ENCODE assay signal across 33 cellular contexts in the genomic region with DNA sequence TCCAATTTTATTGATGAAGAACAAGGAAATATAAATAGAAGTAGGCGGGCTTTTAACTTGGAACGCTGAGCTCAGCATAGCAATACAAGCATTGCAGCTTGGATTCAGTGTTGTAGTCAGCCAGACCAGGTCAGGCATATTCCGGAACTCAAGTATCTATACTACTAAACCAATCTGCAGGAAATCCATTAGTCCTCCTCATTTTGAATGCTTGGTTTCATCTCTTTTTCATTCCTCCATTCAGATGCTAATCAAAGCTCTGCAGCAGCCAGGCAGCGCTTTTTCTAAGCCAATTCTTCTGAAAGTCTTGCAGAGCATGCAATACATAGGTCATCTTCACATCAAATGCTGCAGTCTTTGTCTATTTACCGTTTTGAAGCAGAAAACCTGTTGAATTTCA. TPM values are rescaled to one million over a fixed set of nuclear protein-coding genes. Genes with fewer than 3 reads are reported as not detected.
DNase-seq lines count a peak whose midpoint lies in the region; ATAC-seq and TF ChIP-seq lines count a peak whose summit lies in the region.
"Had no signal": no experiment of that assay in that cellular context is flagged by ENCODE, and none has a peak within 500 bp of the region (broad histone marks: within the 10 kb centered on the region; RNA-seq: fewer than 3 reads in every experiment).

No MANE protein-coding gene starts in this region.

- no peaks in the 10 kb centered on the region for H3K9me3 ChIP-seq in A673 (ENCODE audit: low read depth, low read length, poor library complexity, severe bottlenecking)
- H3K9me3 ChIP-seq in HEK293 (ENCODE audit: control insufficient read depth, insufficient read depth, low read depth, low read length): no peaks in the 10 kb centered on the region
- no peaks in the 10 kb centered on the region for H3K9me3 ChIP-seq in ectodermal cell (ENCODE audit: control insufficient read depth, low read length)
- H3K9me3 ChIP-seq: A549, heart right ventricle, left lung, Peyer's patch, spleen, testis had no signal

- no peak overlapping the region for H3K27ac Mint-ChIP-seq in activated CD4-positive, alpha-beta T cell treated with anti-CD3 and anti-CD28 coated beads, Interleukin-2, amount 10 ng/mL, durations not matched to agents 24 days and 14 days
- no peak overlapping the region for H3K27ac Mint-ChIP-seq in stimulated activated naive B cell treated with anti-CD40 and anti-IgM and Interleukin-4, amounts not matched to agents 10 μg/mL and 1 μg/mL and 100 μg/mL, for 72 hours
- no peak overlapping the region for H3K27ac Mint-ChIP-seq in Calu3 (ENCODE audit: unreplicated experiment)
- H3K27ac Mint-ChIP-seq: activated CD8-positive, alpha-beta memory T cell treated with anti-CD3 and anti-CD28 coated beads, Interleukin-2, amount 10 ng/mL, durations not matched to agents 7 days and 5 days; activated naive CD8-positive, alpha-beta T cell treated with anti-CD3 and anti-CD28 coated beads for 36 hours; CD8-positive, alpha-beta T cell; dendritic cell treated with granulocyte-macrophage colony-stimulating factor and Interleukin-4, amounts not matched to agents 40 ng/mL and 50 ng/mL, for 4 days; stimulated activated naive CD8-positive, alpha-beta T cell treated with anti-CD3 and anti-CD28 coated beads, Interleukin-15, Interleukin-2, amounts not matched to agents 100 ng/mL and 50 ng/mL, for 24 hours; T-cell had no signal

- H3K27me3 ChIP-seq in A673 (replicated peaks; ENCODE audit: insufficient read depth, low read depth, low read length, poor library complexity) (no peaks in the 10 kb centered on the region), ectodermal cell (ENCODE audit: control insufficient read depth, insufficient read depth, low read length, poor library complexity, severe bottlenecking) (no peaks in the 10 kb centered on the region)
- H3K27me3 ChIP-seq: cardiac muscle cell, heart right ventricle, left lung, Peyer's patch, spleen, testis had no signal

- CTCF ChIA-PET in A673 (lab: Charles Lee) (no interaction called here), HEK293 (lab: Yijun Ruan, JAX) (interaction anchor here (0.9 to 1.5 kb wide), 2 partner anchors 7 to 255 kb away, joined by 3 to 4 read pairs; no protein-coding TSS in a partner anchor), Calu3 (lab: Charles Lee) (interaction anchor here (0.8 kb wide), 1 partner anchor 22 kb away, joined by 3 read pairs; no protein-coding TSS in a partner anchor)

- H3K27ac ChIP-seq in A673 (ENCODE audit: low read depth, low read length, poor library complexity, severe bottlenecking) (no peak overlapping the region), HEK293 (ENCODE audit: extremely low read depth, low read depth, low read length) (no peak overlapping the region), ectodermal cell (ENCODE audit: insufficient read depth, low read depth, low read length, poor library complexity, severe bottlenecking) (peak overlapping the region; percentile 0)
- H3K27ac ChIP-seq: A549, cardiac muscle cell, left lung, Peyer's patch, spleen, testis, WERI-Rb-1 had no signal

- no peak for ATAC-seq in stimulated activated naive B cell treated with anti-CD40 and anti-IgM and Interleukin-4, amounts not matched to agents 10 μg/mL and 1 μg/mL and 100 μg/mL, for 72 hours (replicated peaks)
- ATAC-seq: A549; activated CD8-positive, alpha-beta memory T cell treated with anti-CD3 and anti-CD28 coated beads, Interleukin-2, amount 10 ng/mL, durations not matched to agents 7 days and 5 days; activated T-cell treated with anti-CD3 and anti-CD28 coated beads, Interleukin-2, amount 50 U/mL, for 4 hours; CD8-positive, alpha-beta T cell; left lung; T-cell had no signal

- POLR2A ChIA-PET in A673 (lab: Charles Lee; ENCODE audit: low non-redundant PET): no interaction called here
- POLR2A ChIA-PET in HEK293 (lab: Yijun Ruan, JAX): no interaction called here

- peak; percentile 26 for DNase-seq in A673 (ENCODE audit: low spot score)
- DNase-seq in iPS-NIHi11 (ENCODE audit: low spot score): peak; percentile 44
- no peak for DNase-seq in activated CD4-positive, alpha-beta T cell treated with anti-CD3 and anti-CD28 coated beads, Interleukin-2, amount 10 ng/mL, durations not matched to agents 24 days and 14 days
- DNase-seq in stimulated activated naive B cell treated with anti-CD40 and anti-IgM and Interleukin-4, amounts not matched to agents 10 μg/mL and 1 μg/mL and 100 μg/mL, for 72 hours: no peak
- no peak for DNase-seq in A172 (ENCODE audit: low spot score)
- DNase-seq in Calu3: no peak
- DNase-seq: activated CD8-positive, alpha-beta memory T cell treated with anti-CD3 and anti-CD28 coated beads, Interleukin-2, amount 10 ng/mL, durations not matched to agents 7 days and 5 days; activated gamma-delta T cell; activated naive CD8-positive, alpha-beta T cell treated with anti-CD3 and anti-CD28 coated beads for 36 hours; activated T-cell treated with anti-CD3 and anti-CD28 coated beads, Interleukin-2, amount 50 U/mL, for 4 hours; AML-193; CD8-positive, alpha-beta T cell; DMS 273 treated with DMSO at 0.1 percent for 48 hours; foreskin melanocyte; heart right ventricle; IMR-90; left lung; NCI-H1436 treated with DMSO at 0.1 percent for 48 hours; NCI-H2081 treated with DMSO at 0.1 percent for 48 hours; Peyer's patch; right cardiac atrium; SHP77 treated with DMSO at 0.1 percent for 48 hours; spleen; stimulated activated CD4-positive, alpha-beta T cell treated with anti-CD3 and anti-CD28 coated beads, Interleukin-2, amount 100 ng/mL, for 24 hours; T-cell; testis; WERI-Rb-1 had no signal

- no peaks in the 10 kb centered on the region for H3K9me3 Mint-ChIP-seq in activated CD4-positive, alpha-beta T cell treated with anti-CD3 and anti-CD28 coated beads, Interleukin-2, amount 10 ng/mL, durations not matched to agents 24 days and 14 days
- no peaks in the 10 kb centered on the region for H3K9me3 Mint-ChIP-seq in stimulated activated naive B cell treated with anti-CD40 and anti-IgM and Interleukin-4, amounts not matched to agents 10 μg/mL and 1 μg/mL and 100 μg/mL, for 72 hours
- H3K9me3 Mint-ChIP-seq in Calu3 (ENCODE audit: low read depth, unreplicated experiment): no peaks in the 10 kb centered on the region
- H3K9me3 Mint-ChIP-seq: activated T-cell treated with anti-CD3 and anti-CD28 coated beads, Interleukin-2, amount 50 U/mL, for 4 hours; CD8-positive, alpha-beta T cell; T-cell had no signal

- no peak overlapping the region for H3K4me3 ChIP-seq in A673 (ENCODE audit: low read depth, low read length, poor library complexity, severe bottlenecking)
- no peak overlapping the region for H3K4me3 ChIP-seq in HEK293 (ENCODE audit: low read depth, low read length)
- no peak overlapping the region for H3K4me3 ChIP-seq in ectodermal cell (ENCODE audit: insufficient read depth, low read depth, low read length)
- H3K4me3 ChIP-seq: A549, cardiac muscle cell, heart right ventricle, left lung, Peyer's patch, spleen, testis had no signal

- TF ChIP-seq CTCF in A673 (conservative IDR thresholded peaks at IDR 0.05; ENCODE audit: low read depth, low read length): no peak
- no peak for TF ChIP-seq CTCF in HEK293 (tag by site-specific recombination; IDR thresholded peaks at IDR 0.05)
- TF ChIP-seq CTCF in Calu3 (IDR thresholded peaks at IDR 0.05; ENCODE audit: unreplicated experiment): no peak

- no peak overlapping the region for H3K4me3 Mint-ChIP-seq in activated CD4-positive, alpha-beta T cell treated with anti-CD3 and anti-CD28 coated beads, Interleukin-2, amount 10 ng/mL, durations not matched to agents 24 days and 14 days
- H3K4me3 Mint-ChIP-seq in stimulated activated naive B cell treated with anti-CD40 and anti-IgM and Interleukin-4, amounts not matched to agents 10 μg/mL and 1 μg/mL and 100 μg/mL, for 72 hours: no peak overlapping the region
- H3K4me3 Mint-ChIP-seq in Calu3 (ENCODE audit: low read depth, unreplicated experiment): no peak overlapping the region
- H3K4me3 Mint-ChIP-seq: activated CD8-positive, alpha-beta memory T cell treated with anti-CD3 and anti-CD28 coated beads, Interleukin-2, amount 10 ng/mL, durations not matched to agents 7 days and 5 days; activated naive CD8-positive, alpha-beta T cell treated with anti-CD3 and anti-CD28 coated beads for 36 hours; activated T-cell treated with anti-CD3 and anti-CD28 coated beads, Interleukin-2, amount 50 U/mL, for 4 hours; CD8-positive, alpha-beta T cell; dendritic cell treated with granulocyte-macrophage colony-stimulating factor and Interleukin-4, amounts not matched to agents 40 ng/mL and 50 ng/mL, for 4 days; stimulated activated naive CD8-positive, alpha-beta T cell treated with anti-CD3 and anti-CD28 coated beads, Interleukin-15, Interleukin-2, amounts not matched to agents 100 ng/mL and 50 ng/mL, for 24 hours; T-cell had no signal

- BruUV-seq in A673 (replicated peaks; lab: Mats Ljungman, UMichigan) (no TSS peak), Calu3 (replicated peaks; lab: Mats Ljungman, UMichigan) (no TSS peak)

- H3K4me1 Mint-ChIP-seq in activated CD4-positive, alpha-beta T cell treated with anti-CD3 and anti-CD28 coated beads, Interleukin-2, amount 10 ng/mL, durations not matched to agents 24 days and 14 days: no peaks in the 10 kb centered on the region
- H3K4me1 Mint-ChIP-seq in stimulated activated naive B cell treated with anti-CD40 and anti-IgM and Interleukin-4, amounts not matched to agents 10 μg/mL and 1 μg/mL and 100 μg/mL, for 72 hours: no peaks in the 10 kb centered on the region
- H3K4me1 Mint-ChIP-seq in Calu3 (ENCODE audit: low read depth, unreplicated experiment): no peaks in the 10 kb centered on the region
- H3K4me1 Mint-ChIP-seq: activated naive CD8-positive, alpha-beta T cell treated with anti-CD3 and anti-CD28 coated beads for 36 hours; T-cell had no signal

- H3K36me3 ChIP-seq in A673 (ENCODE audit: insufficient read depth, low read length, poor library complexity, severe bottlenecking) (no peaks in the 10 kb centered on the region), HEK293 (ENCODE audit: control insufficient read depth in 2 of 2, insufficient read depth in 1 of 2, low read length in 2 of 2) (no peaks in the 10 kb centered on the region), ectodermal cell (ENCODE audit: control insufficient read depth, insufficient read depth, low read length) (no peaks in the 10 kb centered on the region)
- H3K36me3 ChIP-seq: cardiac muscle cell, heart right ventricle, left lung, Peyer's patch, spleen, WERI-Rb-1 had no signal

- 7 to 9% methylated on average over 5 of the region's 5 CpGs for WGBS in ectodermal cell, 2 experiments

- peaks cover 1% of the 10 kb centered on the region for H3K36me3 Mint-ChIP-seq in activated CD4-positive, alpha-beta T cell treated with anti-CD3 and anti-CD28 coated beads, Interleukin-2, amount 10 ng/mL, durations not matched to agents 24 days and 14 days (ENCODE audit: low read depth)
- H3K36me3 Mint-ChIP-seq in stimulated activated naive B cell treated with anti-CD40 and anti-IgM and Interleukin-4, amounts not matched to agents 10 μg/mL and 1 μg/mL and 100 μg/mL, for 72 hours: no peaks in the 10 kb centered on the region
- no peaks in the 10 kb centered on the region for H3K36me3 Mint-ChIP-seq in Calu3 (ENCODE audit: insufficient read depth, unreplicated experiment)
- H3K36me3 Mint-ChIP-seq: CD8-positive, alpha-beta T cell; T-cell had no signal

- intact Hi-C loops in A673 (cut with micrococcal nuclease; ENCODE audit: unreplicated experiment): no loop called here
- intact Hi-C loops in activated CD4-positive, alpha-beta T cell treated with anti-CD3 and anti-CD28 coated beads, Interleukin-2, amount 10 ng/mL, durations not matched to agents 24 days and 14 days (cut with micrococcal nuclease): no loop called here
- intact Hi-C loops in Calu3 (cut with micrococcal nuclease; ENCODE audit: unreplicated experiment): no loop called here

- peaks cover 7% of the 10 kb centered on the region for H3K4me1 ChIP-seq in A673 (ENCODE audit: insufficient read depth, low read length, poor library complexity, severe bottlenecking)
- H3K4me1 ChIP-seq in HEK293 (ENCODE audit: control insufficient read depth, insufficient read depth, low read length): no peaks in the 10 kb centered on the region
- H3K4me1 ChIP-seq in ectodermal cell (ENCODE audit: control insufficient read depth, insufficient read depth, low read length): peaks cover 22% of the 10 kb centered on the region
- H3K4me1 ChIP-seq: A549, left lung, Peyer's patch, spleen, testis had no signal

- H3K27me3 Mint-ChIP-seq in activated CD4-positive, alpha-beta T cell treated with anti-CD3 and anti-CD28 coated beads, Interleukin-2, amount 10 ng/mL, durations not matched to agents 24 days and 14 days: no peaks in the 10 kb centered on the region
- peaks cover 0 to 10% of the 10 kb centered on the region in 2 donors for H3K27me3 Mint-ChIP-seq in stimulated activated naive B cell treated with anti-CD40 and anti-IgM and Interleukin-4, amounts not matched to agents 10 μg/mL and 1 μg/mL and 100 μg/mL, for 72 hours
- no peaks in the 10 kb centered on the region for H3K27me3 Mint-ChIP-seq in Calu3 (ENCODE audit: unreplicated experiment)
- H3K27me3 Mint-ChIP-seq: activated CD8-positive, alpha-beta memory T cell treated with anti-CD3 and anti-CD28 coated beads, Interleukin-2, amount 10 ng/mL, durations not matched to agents 7 days and 5 days; activated naive CD8-positive, alpha-beta T cell treated with anti-CD3 and anti-CD28 coated beads for 36 hours; dendritic cell treated with granulocyte-macrophage colony-stimulating factor and Interleukin-4, amounts not matched to agents 40 ng/mL and 50 ng/mL, for 4 days; stimulated activated naive CD8-positive, alpha-beta T cell treated with anti-CD3 and anti-CD28 coated beads, Interleukin-15, Interleukin-2, amounts not matched to agents 100 ng/mL and 50 ng/mL, for 24 hours; T-cell had no signal

RNA-seq across cellular contexts. Expression of a gene that starts 49.0 kb away (rescaled TPM):
- total RNA-seq in A673 (2021) (3.3 and 3.9 TPM in 2 replicates), Calu3 (2022) (26.0 and 28.7 TPM in 2 replicates)
- polyA plus RNA-seq in ectodermal cell (2013, experiment 1 of 4): 47.1 TPM
- 41.6 TPM for polyA plus RNA-seq in ectodermal cell (2013, experiment 2 of 4)
- polyA plus RNA-seq in ectodermal cell (2013, experiment 3 of 4): 56.3 TPM
- polyA plus RNA-seq in ectodermal cell (2013, experiment 4 of 4): 54.8 TPM
- total RNA-seq in activated CD4-positive, alpha-beta T cell treated with anti-CD3 and anti-CD28 coated beads, Interleukin-2, amount 10 ng/mL, durations not matched to agents 24 days and 14 days: 28.1 and 29.5 TPM in 2 replicates
- 20.1 and 22.3 TPM in 2 replicates for total RNA-seq in A172 (2014; rRNA removed; shearing (Covaris generic))

Comparison
In these comparisons a context has a peak if more than half of its experiments do, and no peak if none do; other contexts are left out.
1. DNase-seq: peak in A673 (single experiment) and iPS-NIHi11 (single experiment); none in activated CD4-positive, alpha-beta T cell treated with anti-CD3 and anti-CD28 coated beads, Interleukin-2, amount 10 ng/mL, durations not matched to agents 24 days and 14 days (single experiment), stimulated activated naive B cell treated with anti-CD40 and anti-IgM and Interleukin-4, amounts not matched to agents 10 μg/mL and 1 μg/mL and 100 μg/mL, for 72 hours (single experiment), A172 (single experiment) and Calu3 (single experiment).